22 cellular contexts compared by ENCODE assay signal in the genomic region with DNA sequence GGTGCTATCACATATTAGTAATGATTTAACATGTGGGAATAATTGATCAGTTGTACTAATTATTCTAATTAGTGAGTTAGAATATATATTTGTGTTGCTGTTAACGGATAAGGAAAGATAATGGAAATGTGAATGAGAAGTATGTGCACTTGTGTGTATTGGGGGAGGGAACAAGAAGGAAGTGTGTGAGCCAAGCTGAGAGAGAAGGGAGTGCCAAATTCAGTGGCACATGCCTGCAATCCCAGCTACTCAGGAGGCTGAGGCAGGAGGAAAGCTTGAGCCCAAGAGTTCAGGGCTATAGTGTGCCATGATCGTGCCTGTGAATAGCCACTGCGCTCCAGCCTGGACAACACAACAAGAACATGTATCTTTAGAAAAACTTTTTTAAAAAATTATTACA.
"Had no signal": no experiment of that assay in that cellular context is flagged by ENCODE, and none has a peak within 500 bp of the region (broad histone marks: within the 10 kb centered on the region; RNA-seq: fewer than 3 reads in every experiment).

No MANE protein-coding gene starts in this region.

- H3K27me3 Mint-ChIP-seq: activated CD4-positive, alpha-beta T cell treated with anti-CD3 and anti-CD28 coated beads, Interleukin-2, amount 10 ng/mL, durations not matched to agents 7 days and 5 days; naive thymus-derived CD4-positive, alpha-beta T cell; T-helper 17 cell had no signal

- H3K9me3 ChIP-seq: gastroesophageal sphincter, heart left ventricle, left ventricle myocardium inferior, right lobe of liver, stomach, upper lobe of left lung had no signal

- H3K4me3 Mint-ChIP-seq: activated CD4-positive, alpha-beta T cell treated with anti-CD3 and anti-CD28 coated beads, Interleukin-2, amount 10 ng/mL, durations not matched to agents 7 days and 5 days; activated T-cell treated with anti-CD3 and anti-CD28 coated beads, Interleukin-2, amount 50 U/mL, for 4 hours; naive thymus-derived CD4-positive, alpha-beta T cell; T-helper 17 cell had no signal

- H3K9me3 Mint-ChIP-seq: activated CD4-positive, alpha-beta T cell treated with anti-CD3 and anti-CD28 coated beads, Interleukin-2, amount 10 ng/mL, durations not matched to agents 7 days and 5 days; activated T-cell treated with anti-CD3 and anti-CD28 coated beads, Interleukin-2, amount 50 U/mL, for 4 hours; naive thymus-derived CD4-positive, alpha-beta T cell had no signal

- DNase-seq: activated CD4-positive, alpha-beta T cell treated with anti-CD3 and anti-CD28 coated beads, Interleukin-2, amount 10 ng/mL, durations not matched to agents 7 days and 5 days; activated CD8-positive, alpha-beta memory T cell treated with anti-CD3 and anti-CD28 coated beads, Interleukin-2, amount 50 U/mL, for 4 hours; activated effector memory CD4-positive, alpha-beta T cell treated with anti-CD3 and anti-CD28 coated beads, Interleukin-2, amount 50 U/mL, for 16 hours; activated naive CD4-positive, alpha-beta T cell treated with anti-CD3 and anti-CD28 coated beads, Interleukin-2, amount 50 U/mL, for 16 hours; activated T-cell treated with anti-CD3 and anti-CD28 coated beads, Interleukin-2, amount 50 U/mL, for 4 hours; aorta; effector CD4-positive, alpha-beta T cell; heart left ventricle; kidney; left ventricle myocardium inferior; mesenchymal stem cell; naive thymus-derived CD4-positive, alpha-beta T cell; right lobe of liver; small intestine; stimulated activated CD4-positive, alpha-beta T cell treated with anti-CD3 and anti-CD28 coated beads, Interleukin-4, amount 100 ng/mL, for 1 hour; stomach; T-helper 17 cell had no signal

- H3K36me3 ChIP-seq: gastroesophageal sphincter, heart left ventricle, left ventricle myocardium inferior, right lobe of liver, upper lobe of left lung had no signal

- H3K27ac Mint-ChIP-seq: activated CD4-positive, alpha-beta T cell treated with anti-CD3 and anti-CD28 coated beads, Interleukin-2, amount 10 ng/mL, durations not matched to agents 7 days and 5 days; naive thymus-derived CD4-positive, alpha-beta T cell; T-helper 17 cell had no signal

- H3K4me1 ChIP-seq: gastroesophageal sphincter, right lobe of liver had no signal

- ATAC-seq: activated T-cell treated with anti-CD3 and anti-CD28 coated beads, Interleukin-2, amount 50 U/mL, for 4 hours; esophagus mucosa; gastroesophageal sphincter; heart left ventricle; naive thymus-derived CD4-positive, alpha-beta T cell; right lobe of liver; T-helper 17 cell had no signal

- H3K27ac ChIP-seq: coronary artery, gastroesophageal sphincter, heart left ventricle, left ventricle myocardium inferior, parathyroid adenoma, right lobe of liver, stomach, upper lobe of left lung had no signal

- H3K4me3 ChIP-seq: coronary artery, gastroesophageal sphincter, heart left ventricle, left ventricle myocardium inferior, right lobe of liver, stomach, upper lobe of left lung had no signal

- H3K27me3 ChIP-seq: gastroesophageal sphincter, heart left ventricle, right lobe of liver, stomach, upper lobe of left lung had no signal
